8 cellular contexts compared by ENCODE assay signal in genomic region chr2:85409719-85410583, GRCh38. TPM values are rescaled to one million over a fixed set of nuclear protein-coding genes. Genes with fewer than 3 reads are reported as not detected.
DNase-seq lines count a peak whose midpoint lies in the region; ATAC-seq, FAIRE-seq and TF ChIP-seq lines count a peak whose summit lies in the region.

Gene CAPG (minus strand): TSS chr2:85410366. CDS start chr2:85402145, 8,221 bp downstream.

- peak within 1 kb of the TSS; percentile 37 to 92 for H3K9ac ChIP-seq in K562 (ENCODE audit: insufficient read depth in 1 of 2, low read depth in 2 of 2, low read length in 2 of 2)

- TF ChIP-seq POLR2A in Peyer's patch (IDR thresholded peaks at IDR 0.05) (peak in 1 of 2 donors; percentile 22), K562 (conservative IDR thresholded peaks at IDR 0.05) (no peak), testis (IDR thresholded peaks at IDR 0.05) (no peak)

- H3K4me1 ChIP-seq in Peyer's patch (peaks cover 0 to 35% (median 16%) of the 10 kb centered on the region in 4 donors), K562 (replicated peaks in 1 of 2; ENCODE audit: control insufficient read depth in 2 of 2, insufficient read depth in 2 of 2, low read length in 2 of 2) (peaks cover 46 to 47% of the 10 kb centered on the region in 2 experiments), lung (ENCODE audit: control insufficient read depth in 2 of 2, insufficient read depth in 2 of 2, low read length in 2 of 2) (no peaks in the 10 kb centered on the region), testis (peaks cover 12% of the 10 kb centered on the region)

- no peaks in the 10 kb centered on the region for H4K20me1 ChIP-seq in K562 (replicated peaks; ENCODE audit: control insufficient read depth, insufficient read depth, low read length)

- in situ Hi-C loops in K562 (cut with MboI), result no loop called here

- peak within 1 kb of the TSS; percentile 58 for H2AFZ ChIP-seq in K562 (ENCODE audit: low read depth, low read length)

- no peak for TF ChIP-seq RAD21 in K562 (CRISPR knock-in tag; conservative IDR thresholded peaks at IDR 0.05 in 1 of 2, IDR thresholded peaks at IDR 0.05 in 1 of 2)

- CTCF ChIA-PET in K562 (lab: Yijun Ruan, JAX; ENCODE audit: low intra/inter-chr PET ratio), result no interaction called here

- TF ChIP-seq CTCF in Peyer's patch (IDR thresholded peaks at IDR 0.05) (no peak), K562 (IDR thresholded peaks at IDR 0.05 in 2 of 3, conservative IDR thresholded peaks at IDR 0.05 in 1 of 3; ENCODE audit: insufficient read depth in 2 of 3, low read depth in 1 of 3, low read length in 3 of 3) (no peak), lung (IDR thresholded peaks at IDR 0.05; ENCODE audit: control extremely low read depth, extremely low read depth) (no peak), testis (IDR thresholded peaks at IDR 0.05) (no peak)

- no peaks in the 10 kb centered on the region for H3K9me3 ChIP-seq in Peyer's patch
- H3K9me3 ChIP-seq in K562 (replicated peaks; ENCODE audit: control insufficient read depth, insufficient read depth, low read depth, low read length), result no peaks in the 10 kb centered on the region
- no peaks in the 10 kb centered on the region for H3K9me3 ChIP-seq in lung (ENCODE audit: control insufficient read depth in 2 of 2, insufficient read depth in 1 of 2, low read length in 1 of 2)
- H3K9me3 ChIP-seq in testis, result no peaks in the 10 kb centered on the region

- no peaks in the 10 kb centered on the region for H3K36me3 ChIP-seq in Peyer's patch
- H3K36me3 ChIP-seq in K562 (ENCODE audit: control insufficient read depth, insufficient read depth, low read length), result no peaks in the 10 kb centered on the region
- no peaks in the 10 kb centered on the region for H3K36me3 ChIP-seq in lung (ENCODE audit: control insufficient read depth in 2 of 2, insufficient read depth in 2 of 2, low read length in 2 of 2)
- H3K36me3 ChIP-seq in testis (ENCODE audit: low read depth, missing control alignments), result no peaks in the 10 kb centered on the region

- TSS peak; percentile 4 for BruUV-seq in K562 (replicated peaks; lab: Mats Ljungman, UMichigan)

- peaks cover 3% of the 10 kb centered on the region for H3K9me1 ChIP-seq in K562 (ENCODE audit: control insufficient read depth, insufficient read depth, low read length)

- DNase-seq in Peyer's patch, result peak; percentile 89 to 94 (median 92)
- DNase-seq in K562 (ENCODE audit: extremely low read depth in 1 of 4, low spot score in 3 of 4), result peak; percentile 78 to 86 (median 82)
- peak; percentile 78 for DNase-seq in lung (ENCODE audit: low spot score)
- DNase-seq in testis, result peak; percentile 39
- DNase-seq in DMS79 (lab: John Stamatoyannopoulos, UW), result no peak
- no peak for DNase-seq in NK-92 treated with Interleukin-12 subunit alpha and Interleukin-12 subunit beta, amount 100 ng/mL, for 24 hours (lab: John Stamatoyannopoulos, UW)

- H3K4me2 ChIP-seq in K562 (ENCODE audit: insufficient read depth, low read length), result peak within 1 kb of the TSS; percentile 65

- intact Hi-C loops in K562 (cut with micrococcal nuclease) (loop anchor here (10.0 kb wide), 1 partner anchor 695 kb away; the partner anchor contains the start of genes POLR1A and PTCD3), testis (cut with DNase I; ENCODE audit: low total_unique reads) (no loop called here)

- H3K4me3 ChIP-seq in Peyer's patch, result peak within 1 kb of the TSS; percentile 31 to 52 (median 46)
- H3K4me3 ChIP-seq in K562, result no peak within 1 kb of the TSS
- H3K4me3 ChIP-seq in lung, result peak within 1 kb of the TSS; percentile 23
- peak within 1 kb of the TSS in 1 of 2 donors; percentile 17 for H3K4me3 ChIP-seq in testis

- no peaks in the 10 kb centered on the region for H3K27me3 ChIP-seq in Peyer's patch
- no peaks in the 10 kb centered on the region for H3K27me3 ChIP-seq in K562 (ENCODE audit: control insufficient read depth in 2 of 2, insufficient read depth in 2 of 2, low read length in 2 of 2)
- no peaks in the 10 kb centered on the region for H3K27me3 ChIP-seq in lung (ENCODE audit: control insufficient read depth, insufficient read depth)
- no peaks in the 10 kb centered on the region for H3K27me3 ChIP-seq in testis

- peak; percentile 66 for FAIRE-seq in K562 (lab: Jason Lieb, UNC)

- ATAC-seq in GM18867 (IDR thresholded peaks at IDR 0.05; ENCODE audit: unreplicated experiment), result peak; percentile 74
- peak; percentile 52 for ATAC-seq in HG02973 (IDR thresholded peaks at IDR 0.05; ENCODE audit: unreplicated experiment)
- ATAC-seq in K562, result peak; percentile 86
- ATAC-seq in lung (ENCODE audit: insufficient read depth, low FRiP score), result peak; percentile 39

- POLR2A ChIA-PET in K562 (lab: Yijun Ruan, JAX), result interaction anchor here (63.9 kb wide), 1 partner anchor 136 kb away, joined by 1576 read pairs; the partner anchor contains the start of gene MAT2A

- no peak for TF ChIP-seq EP300 in K562 (IDR thresholded peaks at IDR 0.05; ENCODE audit: low read length)

- WGBS in K562 (ENCODE audit: insufficient coverage, low coverage, missing lambda C conversion rate), result 27% methylated on average over 4 of the region's 12 CpGs
- 22 to 39% methylated on average over 12 of the region's 12 CpGs for whole genome bisulfite sequencing in lung, 2 donors
- WGBS in testis, 2 donors, result 71 to 77% methylated on average over 10 to 12 of the region's 12 CpGs

- H3K79me2 ChIP-seq in K562 (ENCODE audit: control insufficient read depth, insufficient read depth, low read length), result no peaks in the 10 kb centered on the region; the same call in 2 of the 3 replicates

- peak within 1 kb of the TSS; percentile 72 to 87 (median 82) for H3K27ac ChIP-seq in Peyer's patch
- peak within 1 kb of the TSS; percentile 47; the same call in 2 of the 3 replicates for H3K27ac ChIP-seq in K562 (ENCODE audit: extremely low read depth, low read depth, low read length)
- H3K27ac ChIP-seq in lung (ENCODE audit: low read depth in 1 of 2, low read length in 1 of 2), result peak within 1 kb of the TSS in 1 of 2 donors; percentile 75
- no peak within 1 kb of the TSS for H3K27ac ChIP-seq in testis

TF ChIP-seq in K562, 482 proteins besides CTCF, POLR2A, EP300 and RAD21 (continues in another document):
- no peak for TF ChIP-seq ZNF354B (CRISPR knock-in tag; IDR thresholded peaks at IDR 0.05)
- TF ChIP-seq SPI1 (IDR thresholded peaks at IDR 0.05; ENCODE audit: borderline replicate concordance, low read depth, low read length), result peak; percentile 63; the same call in 1 of the 2 replicates
- TF ChIP-seq RBM14 (IDR thresholded peaks at IDR 0.05; ENCODE audit: borderline replicate concordance, insufficient read depth, low read depth, low read length), result no peak
- TF ChIP-seq E2F3 (CRISPR knock-in tag; IDR thresholded peaks at IDR 0.05), result no peak
- no peak for TF ChIP-seq TGIF2 (CRISPR knock-in tag; IDR thresholded peaks at IDR 0.05)
- TF ChIP-seq FOXP4 (CRISPR knock-in tag; IDR thresholded peaks at IDR 0.05; ENCODE audit: borderline replicate concordance), result no peak
- no peak for TF ChIP-seq PRMT5 (CRISPR knock-in tag; IDR thresholded peaks at IDR 0.05)
- TF ChIP-seq ZBTB7A (IDR thresholded peaks at IDR 0.05; ENCODE audit: borderline replicate concordance, control insufficient read depth, low read depth, low read length), result peak; percentile 46; the same call in 1 of the 2 replicates
- no peak for TF ChIP-seq ZNF766 (CRISPR knock-in tag; conservative IDR thresholded peaks at IDR 0.05)
- 0 out of 2 replicates have a peak, but pooled peaks have one; percentile 7 for TF ChIP-seq CREM (IDR thresholded peaks at IDR 0.05; ENCODE audit: low read depth)

RNA-seq across cellular contexts. Expression of gene CAPG, which starts in this region (rescaled TPM):
- total RNA-seq in Peyer's patch, result 10 to 100 TPM; 22.4 to 61.9 (median 33.2) TPM
- 12.5 and 27.5 TPM in 2 replicates for total RNA-seq in K562 (2011; cell fraction: chromatin; rRNA removed; ENCODE audit: low replicate concordance)
- total RNA-seq in K562 (2011; cell fraction: nucleolus; rRNA removed), result 22.3 and 22.9 TPM in 2 replicates
- total RNA-seq in K562 (2011; cell fraction: nucleoplasm; rRNA removed), result 12.0 and 16.9 TPM in 2 replicates
- total RNA-seq in K562 (2014; rRNA removed), result 59.5 and 80.5 TPM in 2 replicates
- 18.9 and 25.3 TPM in 2 replicates for total RNA-seq in K562 (2014; rRNA removed; fragmentation: Illumina TruSeq; extraction: Trizol)
- 82.9 and 85.5 TPM in 2 replicates for total RNA-seq in K562 (2015; rRNA removed; fragmentation: Illumina TruSeq; extraction: Trizol)
- 56.0 and 59.5 TPM in 2 replicates for total RNA-seq in K562 (2021)
- 64.7 and 70.7 TPM in 2 replicates for polyA plus RNA-seq in K562 (2011; rRNA removed)
- 65.8 and 109 TPM in 2 replicates for polyA plus RNA-seq in K562 (2011; cell fraction: cytosol; rRNA removed)
- 41.7 and 43.1 TPM in 2 replicates for polyA plus RNA-seq in K562 (2011; cell fraction: nucleus; rRNA removed)
- polyA plus RNA-seq in K562 (2012), result 96.2 and 154 TPM in 2 replicates
- polyA plus RNA-seq in K562 (2014; fragmentation: Illumina TruSeq; extraction: Trizol), result 39.4 and 48.0 TPM in 2 replicates
- 10 to 100 TPM; 10.6 to 21.7 TPM for polyA plus RNA-seq in K562 (2014; fragmentation: Nextera tagmentation; extraction: Ambion mirVana)
- polyA plus RNA-seq in K562 (2014; rRNA removed), result 83.4 and 90.4 TPM in 2 replicates
- polyA minus RNA-seq in K562 (2011; rRNA and poly(A)+ RNA removed), result 14.5 and 26.8 TPM in 2 replicates
- 16.9 and 25.1 TPM in 2 replicates for polyA minus RNA-seq in K562 (2011; cell fraction: cytosol; rRNA and poly(A)+ RNA removed)
- polyA minus RNA-seq in K562 (2011; cell fraction: nucleus; rRNA and poly(A)+ RNA removed), result 11.3 and 15.8 TPM in 2 replicates
- 100 to 1,000 TPM in 1 of 2 donors, 10 to 100 TPM in 1; 53.2 to 393 TPM for total RNA-seq in lung
- 100 to 1,000 TPM; 387 to 415 TPM for polyA plus RNA-seq in lung
- total RNA-seq in testis, result 10 to 100 TPM; 17.7 to 29.4 TPM
- polyA plus RNA-seq in testis (ENCODE audit: insufficient read depth, low read depth, low replicate concordance), result 74.5 TPM

Comparison
In these comparisons a context has a peak if more than half of its experiments do, and no peak if none do; other contexts are left out.
1. DNase-seq: peak in Peyer's patch (3 of 3), K562 (4 of 4), lung (single experiment) and testis (single experiment); none in DMS79 (single experiment) and NK-92 treated with Interleukin-12 subunit alpha and Interleukin-12 subunit beta, amount 100 ng/mL, for 24 hours (single experiment).
2. H3K27ac ChIP-seq: peak in Peyer's patch (4 of 4) and K562 (single experiment); none in testis (0 of 2).
3. Peak in every context shown above with its lines, with median percentiles within 50 percentile points of each other: ATAC-seq.